ENCODE assay signal across 8 cellular contexts in genomic region chr7:100538654-100539435, GRCh38. TPM values are rescaled to one million over a fixed set of nuclear protein-coding genes. Genes with fewer than 3 reads are reported as not detected.
A peak's percentile ranks its signal among the peaks of the same experiment; 100 is the strongest.
DNase-seq lines count a peak whose midpoint lies in the region; ATAC-seq, FAIRE-seq and TF ChIP-seq lines count a peak whose summit lies in the region.

AGFG2 (plus strand) TSS chr7:100539203; CDS start chr7:100539347, 144 bp downstream.

- peak; percentile 93 for ATAC-seq in HG03432 (IDR thresholded peaks at IDR 0.05; ENCODE audit: unreplicated experiment)

- peak within 1 kb of the TSS; percentile 97 for H2AFZ ChIP-seq in keratinocyte (ENCODE audit: control insufficient read depth, low read length)

- no peak for FAIRE-seq in keratinocyte (lab: Jason Lieb, UNC)

- peak within 1 kb of the TSS; percentile 55 for H3K9ac ChIP-seq in keratinocyte (ENCODE audit: control insufficient read depth, extremely low read depth, insufficient read depth, low read length)

- H3K79me2 ChIP-seq in keratinocyte (ENCODE audit: control insufficient read depth, insufficient read depth, low read length): no peaks in the 10 kb centered on the region

- H4K20me1 ChIP-seq in keratinocyte (ENCODE audit: control insufficient read depth, extremely low read depth, insufficient read depth, low read length): no peaks in the 10 kb centered on the region

- peak within 1 kb of the TSS; percentile 64 for H3K27ac ChIP-seq in keratinocyte (ENCODE audit: control insufficient read depth, insufficient read depth, low read length)

- dilution Hi-C loops in keratinocyte (cut with MboI; ENCODE audit: extremely low pct_ligation_motif_present, low sequenced_read_pairs): no loop called here

- no peaks in the 10 kb centered on the region for H3K27me3 ChIP-seq in keratinocyte (ENCODE audit: control insufficient read depth, extremely low read depth, insufficient read depth, low read length)

- H3K9me3 ChIP-seq in keratinocyte (ENCODE audit: control insufficient read depth, low read depth, low read length): no peaks in the 10 kb centered on the region

- no peaks in the 10 kb centered on the region for H3K36me3 ChIP-seq in keratinocyte (ENCODE audit: control insufficient read depth in 2 of 2, extremely low read depth in 1 of 2, insufficient read depth in 2 of 2, low read length in 2 of 2)

- H3K4me3 ChIP-seq in keratinocyte (ENCODE audit: control insufficient read depth in 2 of 3, extremely low read depth in 1 of 3, insufficient read depth in 2 of 3, low read depth in 1 of 3, low read length in 3 of 3): peak within 1 kb of the TSS; percentile 72 to 91 (median 84)

- no peaks in the 10 kb centered on the region for H3K9me1 ChIP-seq in keratinocyte (ENCODE audit: control insufficient read depth, extremely low read depth, insufficient read depth, low read length)

- DNase-seq in AG20443 (ENCODE audit: low spot score): peak; percentile 100
- DNase-seq in NCI-H510A (lab: John Stamatoyannopoulos, UW): peak; percentile 95
- DNase-seq in activated CD4-positive, alpha-beta T cell treated with anti-CD3 and anti-CD28 coated beads for 1 hour: peak; percentile 100
- DNase-seq in cerebellum (ENCODE audit: low spot score): peak; percentile 100
- peak; percentile 96 for DNase-seq in keratinocyte (ENCODE audit: low read depth, low spot score)
- peak; percentile 100 for DNase-seq in stimulated activated CD4-positive, alpha-beta T cell treated with anti-CD3 and anti-CD28 coated beads, Interleukin-15, amount 100 ng/mL, for 1 hour (ENCODE audit: low read depth in 1 of 2, low spot score in 1 of 2)

- TF ChIP-seq POLR2A in GM19099 (IDR thresholded peaks at IDR 0.05; ENCODE audit: extremely low read depth, insufficient read length, low read depth): peak; percentile 70

- no peak for TF ChIP-seq CTCF in keratinocyte (optimal IDR thresholded peaks at IDR 0.05 in 1 of 3, IDR thresholded peaks at IDR 0.05 in 1 of 3, conservative IDR thresholded peaks at IDR 0.05 in 1 of 3; ENCODE audit: extremely low read depth in 1 of 3, insufficient read depth in 2 of 3, low read length in 3 of 3)

- peak within 1 kb of the TSS; percentile 98 for H3K4me2 ChIP-seq in keratinocyte (ENCODE audit: control insufficient read depth, extremely low read depth, insufficient read depth, low read depth, low read length)

- H3K4me1 ChIP-seq in keratinocyte (ENCODE audit: control insufficient read depth, extremely low read depth, insufficient read depth, low read length): peaks cover 10% of the 10 kb centered on the region

RNA-seq across cellular contexts. Expression of gene AGFG2, which starts in this region (rescaled TPM):
- 4.4 TPM for total RNA-seq in cerebellum
- polyA plus RNA-seq in keratinocyte: 3.1 to 4.1 TPM (median 3.4 TPM) in 3 replicates
- polyA plus RNA-seq in keratinocyte (2011; ENCODE audit: low read depth): 0.95 TPM
- polyA plus RNA-seq in keratinocyte (2011; cell fraction: cytosol; rRNA removed): 2.0 and 5.4 TPM in 2 replicates
- 4.1 and 6.8 TPM in 2 replicates for polyA plus RNA-seq in keratinocyte (2011; cell fraction: nucleus; rRNA removed)
- 2.6 and 5.4 TPM in 2 replicates for polyA plus RNA-seq in keratinocyte (2012; ENCODE audit: low replicate concordance)
- polyA minus RNA-seq in keratinocyte: 2.7 to 10.7 TPM (median 5.2 TPM) in 3 replicates
- 18.4 TPM for polyA minus RNA-seq in keratinocyte (2011; cell fraction: cytosol; rRNA and poly(A)+ RNA removed)
- polyA minus RNA-seq in keratinocyte (2011; cell fraction: nucleus; rRNA and poly(A)+ RNA removed): 3.6 and 4.1 TPM in 2 replicates

Comparison
In these comparisons a context has a peak if more than half of its experiments do, and no peak if none do; other contexts are left out.
1. Peak in every context shown above with its lines: DNase-seq, ATAC-seq, H3K4me3 ChIP-seq and H3K27ac ChIP-seq.